ENCODE assay signal across 12 cellular contexts in the genomic region with DNA sequence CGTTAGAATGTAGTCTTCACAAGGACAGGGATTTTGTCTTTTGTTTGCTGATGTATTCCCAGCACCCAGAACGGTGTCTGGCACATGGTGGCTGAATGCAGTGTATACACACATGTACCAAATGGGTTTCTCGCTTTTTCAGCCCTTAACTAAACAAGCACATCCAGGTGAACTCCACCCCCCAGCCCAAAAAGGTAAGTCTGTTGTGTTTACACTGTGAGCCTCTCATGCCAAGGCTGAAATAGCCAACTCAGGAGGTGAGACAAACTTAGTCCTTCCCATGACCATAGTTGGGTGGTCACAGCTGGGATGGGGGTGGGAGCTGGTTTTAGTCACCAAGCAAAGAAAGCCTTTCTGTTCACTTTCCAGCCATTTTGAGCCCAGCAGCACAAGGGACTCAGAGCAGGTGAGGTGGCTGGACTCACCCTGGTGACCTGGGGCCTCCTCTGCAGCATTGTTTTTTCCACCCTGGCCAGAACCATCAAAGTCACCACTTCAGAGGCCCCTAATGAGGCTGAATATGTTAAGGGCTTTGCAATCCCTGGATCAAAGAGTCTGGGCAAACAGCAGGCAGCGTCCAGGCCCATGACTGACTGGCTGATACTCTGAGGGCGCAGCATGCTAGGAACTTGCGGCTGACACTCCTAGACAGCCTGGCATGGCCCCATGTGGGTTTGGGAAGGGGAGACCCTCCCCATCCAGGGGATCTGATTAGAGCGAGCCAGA. TPM values are rescaled to one million over a fixed set of nuclear protein-coding genes. Genes with fewer than 3 reads are reported as not detected.
DNase-seq lines count a peak whose midpoint lies in the region; ATAC-seq and TF ChIP-seq lines count a peak whose summit lies in the region.
"Had no signal": no experiment of that assay in that cellular context is flagged by ENCODE, and none has a peak within 500 bp of the region (broad histone marks: within the 10 kb centered on the region; RNA-seq: fewer than 3 reads in every experiment).

No MANE protein-coding gene starts in this region.

- H3K27me3 ChIP-seq in iPS-15b (ENCODE audit: control insufficient read depth, insufficient read depth, low read length) (no peaks in the 10 kb centered on the region), smooth muscle cell (ENCODE audit: low read depth) (no peaks in the 10 kb centered on the region)

- peaks cover 32% of the 10 kb centered on the region for H3K36me3 ChIP-seq in iPS-15b (ENCODE audit: control insufficient read depth, insufficient read depth, low read length)
- no peaks in the 10 kb centered on the region for H3K36me3 ChIP-seq in smooth muscle cell (ENCODE audit: low read depth)

- TF ChIP-seq CTCF in GM10266 (IDR thresholded peaks at IDR 0.05; ENCODE audit: control insufficient read depth, insufficient read depth, low read depth, missing control alignments), result no peak
- TF ChIP-seq CTCF in smooth muscle cell (IDR thresholded peaks at IDR 0.05; ENCODE audit: borderline replicate concordance, insufficient read depth, poor library complexity, severe bottlenecking), result no peak

- peak overlapping the region; percentile 35 for H3K27ac ChIP-seq in smooth muscle cell (ENCODE audit: low read depth)
- H3K27ac ChIP-seq: C4-2B had no signal

- H3K4me1 ChIP-seq in iPS-15b (ENCODE audit: control insufficient read depth, insufficient read depth, low read length), result peaks cover 50% of the 10 kb centered on the region
- H3K4me1 ChIP-seq in smooth muscle cell (ENCODE audit: low read depth), result peaks cover 32% of the 10 kb centered on the region

- H3K9me3 ChIP-seq in iPS-15b (ENCODE audit: control insufficient read depth, insufficient read depth, low read length) (no peaks in the 10 kb centered on the region), smooth muscle cell (replicated peaks; ENCODE audit: low read depth) (no peaks in the 10 kb centered on the region)

- H3K4me3 ChIP-seq in iPS-15b (ENCODE audit: low read depth, low read length) (no peak overlapping the region), smooth muscle cell (no peak overlapping the region)

- H2AFZ ChIP-seq in smooth muscle cell (ENCODE audit: low read depth), result no peak overlapping the region

- peaks cover 16% of the 10 kb centered on the region for H3F3A ChIP-seq in smooth muscle cell (ENCODE audit: low read depth)

- DNase-seq in GM10266 (ENCODE audit: extremely low spot score) (peak; percentile 27), SW480 (ENCODE audit: low spot score) (peak; percentile 93), smooth muscle cell (lab: John Stamatoyannopoulos, UW; ENCODE audit: unreplicated experiment) (no peak), NCI-H526 treated with DMSO at 0.1 percent for 48 hours (lab: John Stamatoyannopoulos, UW) (no peak), germinal center (ENCODE audit: low spot score) (no peak)
- DNase-seq: hippocampal formation, midbrain, posterior cingulate gyrus had no signal

- no peaks in the 10 kb centered on the region for H4K20me1 ChIP-seq in smooth muscle cell (ENCODE audit: low read depth)

- 58% methylated on average over 7 of the region's 7 CpGs for WGBS in smooth muscle cell (ENCODE audit: low lambda C conversion rate)

- H3K79me2 ChIP-seq in smooth muscle cell (ENCODE audit: low read depth), result no peaks in the 10 kb centered on the region

- no peak for ATAC-seq in HG02759 (IDR thresholded peaks at IDR 0.05; ENCODE audit: unreplicated experiment)
- ATAC-seq in HG03460 (IDR thresholded peaks at IDR 0.05; ENCODE audit: unreplicated experiment), result no peak

- H3K9ac ChIP-seq in iPS-15b (ENCODE audit: low read depth, low read length) (peak overlapping the region; percentile 47), smooth muscle cell (ENCODE audit: low read depth) (no peak overlapping the region)

- H3K4me2 ChIP-seq in smooth muscle cell, result peak overlapping the region; percentile 79

RNA-seq across cellular contexts. Expression of a gene that starts 8.7 kb away (rescaled TPM):
- total RNA-seq in smooth muscle cell, result 8.5 and 11.0 TPM in 2 replicates
- 12.7 and 24.8 TPM in 2 replicates for polyA plus RNA-seq in smooth muscle cell

RNA-seq across cellular contexts. Expression of a gene that starts 10.4 kb away (rescaled TPM):
- 4.4 and 14.1 TPM in 2 replicates for total RNA-seq in smooth muscle cell
- polyA plus RNA-seq in smooth muscle cell, result 18.6 and 19.9 TPM in 2 replicates

RNA-seq across cellular contexts. Expression of a gene that starts 43.6 kb away (rescaled TPM):
- total RNA-seq in smooth muscle cell, result 2.5 and 2.7 TPM in 2 replicates
- 0.96 and 10.0 TPM in 2 replicates for polyA plus RNA-seq in smooth muscle cell

Comparison
In these comparisons a context has a peak if more than half of its experiments do, and no peak if none do; other contexts are left out.
1. DNase-seq: peak in GM10266 (single experiment) and SW480 (single experiment); none in smooth muscle cell (single experiment), NCI-H526 treated with DMSO at 0.1 percent for 48 hours (single experiment) and germinal center (single experiment).